ENCODE assay signal across 8 cellular contexts in genomic region chr19:662207-662961, GRCh38. TPM values are rescaled to one million over a fixed set of nuclear protein-coding genes. Genes with fewer than 3 reads are reported as not detected.
A peak's percentile ranks its signal among the peaks of the same experiment; 100 is the strongest.
DNase-seq lines count a peak whose midpoint lies in the region; ATAC-seq, FAIRE-seq and TF ChIP-seq lines count a peak whose summit lies in the region.

No MANE protein-coding gene starts in this region.

- H3K36me3 ChIP-seq in colonic mucosa, result peaks cover 6% of the 10 kb centered on the region

- no peaks in the 10 kb centered on the region for H3K36me3 Mint-ChIP-seq in mesothelial cell of epicardium
- peaks cover 13% of the 10 kb centered on the region for H3K36me3 Mint-ChIP-seq in stimulated activated memory B cell treated with anti-CD40 and anti-IgM and Interleukin-4, amounts not matched to agents 10 μg/mL and 1 μg/mL and 100 μg/mL, for 72 hours

- H3K4me1 ChIP-seq in colonic mucosa, result peaks cover 34% of the 10 kb centered on the region

- ATAC-seq in stimulated activated memory B cell treated with anti-CD40 and anti-IgM and Interleukin-4, amounts not matched to agents 10 μg/mL and 1 μg/mL and 100 μg/mL, for 72 hours, result peak; percentile 50

- no peaks in the 10 kb centered on the region for H3K9me3 ChIP-seq in colonic mucosa

- DNase-seq in GM18507 (ENCODE audit: extremely low spot score, insufficient read length, low read depth) (no peak), HUDEP-2 (lab: John Stamatoyannopoulos, UW; ENCODE audit: unreplicated experiment in 76 of 76) (peak in 50 of 76 experiments; percentile 8 to 60 (median 34)), colonic mucosa (peak; percentile 80), mesothelial cell of epicardium (ENCODE audit: low spot score in 2 of 2, unreplicated experiment in 2 of 2) (peak in 1 of 2 experiments; percentile 63), NCI-H1694 (lab: John Stamatoyannopoulos, UW) (no peak)
- peak; percentile 65 for DNase-seq in activated CD4-positive, CD25-positive, alpha-beta regulatory T cell treated with anti-CD3 and anti-CD28 coated beads, Interleukin-2, amount 50 U/mL, for 72 hours

- peak; percentile 85 for FAIRE-seq in GM18507 (lab: Jason Lieb, UNC)

- H3K27ac ChIP-seq in 22Rv1 (peak overlapping the region; percentile 87), colonic mucosa (peak overlapping the region; percentile 89)

- peak overlapping the region; percentile 76 for H3K4me3 Mint-ChIP-seq in mesothelial cell of epicardium
- H3K4me3 Mint-ChIP-seq in stimulated activated memory B cell treated with anti-CD40 and anti-IgM and Interleukin-4, amounts not matched to agents 10 μg/mL and 1 μg/mL and 100 μg/mL, for 72 hours, result peak overlapping the region; percentile 98

- TF ChIP-seq CTCF in 22Rv1 (IDR thresholded peaks at IDR 0.05) (no peak), colonic mucosa (IDR thresholded peaks at IDR 0.05) (no peak), mesothelial cell of epicardium (IDR thresholded peaks at IDR 0.05; ENCODE audit: unreplicated experiment) (no peak)

- no peaks in the 10 kb centered on the region for H3K27me3 Mint-ChIP-seq in mesothelial cell of epicardium (ENCODE audit: low read depth)
- H3K27me3 Mint-ChIP-seq in stimulated activated memory B cell treated with anti-CD40 and anti-IgM and Interleukin-4, amounts not matched to agents 10 μg/mL and 1 μg/mL and 100 μg/mL, for 72 hours, result no peaks in the 10 kb centered on the region

- H3K9ac ChIP-seq in colonic mucosa (ENCODE audit: low read depth in 2 of 2, low read length in 2 of 2), result peak overlapping the region; percentile 89 to 97

- H3K27me3 ChIP-seq in colonic mucosa, result no peaks in the 10 kb centered on the region

- intact Hi-C loops in colonic mucosa (cut with DNase I), result loop anchor here (10.0 kb wide), 1 partner anchor 78 kb away; the partner anchor contains the start of gene HCN2

- H3K9me3 Mint-ChIP-seq in mesothelial cell of epicardium, result no peaks in the 10 kb centered on the region
- H3K9me3 Mint-ChIP-seq in stimulated activated memory B cell treated with anti-CD40 and anti-IgM and Interleukin-4, amounts not matched to agents 10 μg/mL and 1 μg/mL and 100 μg/mL, for 72 hours, result no peaks in the 10 kb centered on the region

- peaks cover 28% of the 10 kb centered on the region for H3K4me1 Mint-ChIP-seq in mesothelial cell of epicardium
- H3K4me1 Mint-ChIP-seq in stimulated activated memory B cell treated with anti-CD40 and anti-IgM and Interleukin-4, amounts not matched to agents 10 μg/mL and 1 μg/mL and 100 μg/mL, for 72 hours, result peaks cover 67% of the 10 kb centered on the region

- H3K27ac Mint-ChIP-seq in mesothelial cell of epicardium, result peak overlapping the region; percentile 92
- H3K27ac Mint-ChIP-seq in stimulated activated memory B cell treated with anti-CD40 and anti-IgM and Interleukin-4, amounts not matched to agents 10 μg/mL and 1 μg/mL and 100 μg/mL, for 72 hours, result peak overlapping the region; percentile 99

- peak overlapping the region; percentile 100 for H3K4me3 ChIP-seq in colonic mucosa

RNA-seq across cellular contexts. Expression of gene RNF126, which starts 0.6 kb away (rescaled TPM):
- total RNA-seq in colonic mucosa (10 to 100 TPM; 54.6 to 74.7 TPM), mesothelial cell of epicardium (41.6 to 47.3 TPM (median 47.1 TPM) in 3 replicates)

RNA-seq across cellular contexts. Expression of gene FSTL3, which starts 13.8 kb away (rescaled TPM):
- total RNA-seq in colonic mucosa (10 to 100 TPM in 1 of 2 donors, 1 to 10 TPM in 1; 4.5 to 10.1 TPM), mesothelial cell of epicardium (64.1 to 65.5 TPM (median 64.6 TPM) in 3 replicates)

RNA-seq across cellular contexts. Expression of gene FGF22, which starts 22.7 kb away (rescaled TPM):
- total RNA-seq in colonic mucosa, result not detected
- total RNA-seq in mesothelial cell of epicardium, result 0.25 to 0.38 TPM in 2 of 3 replicates, not detected in the other

RNA-seq across cellular contexts. Expression of gene POLRMT, which starts 29.0 kb away (rescaled TPM):
- total RNA-seq in colonic mucosa, result 10 to 100 TPM; 50.2 to 77.3 TPM
- total RNA-seq in mesothelial cell of epicardium, result 49.5 to 56.4 TPM (median 56.4 TPM) in 3 replicates

RNA-seq across cellular contexts. Expression of gene PRSS57, which starts 32.9 kb away (rescaled TPM):
- total RNA-seq in colonic mucosa (not detected), mesothelial cell of epicardium (not detected in 3 replicates)

Comparison
In these comparisons a context has a peak if more than half of its experiments do, and no peak if none do; other contexts are left out.
1. DNase-seq: peak in HUDEP-2 (50 of 76), activated CD4-positive, CD25-positive, alpha-beta regulatory T cell treated with anti-CD3 and anti-CD28 coated beads, Interleukin-2, amount 50 U/mL, for 72 hours (single experiment) and colonic mucosa (single experiment); none in GM18507 (single experiment) and NCI-H1694 (single experiment).